ENCODE assay signal across 8 cellular contexts in the genomic region with DNA sequence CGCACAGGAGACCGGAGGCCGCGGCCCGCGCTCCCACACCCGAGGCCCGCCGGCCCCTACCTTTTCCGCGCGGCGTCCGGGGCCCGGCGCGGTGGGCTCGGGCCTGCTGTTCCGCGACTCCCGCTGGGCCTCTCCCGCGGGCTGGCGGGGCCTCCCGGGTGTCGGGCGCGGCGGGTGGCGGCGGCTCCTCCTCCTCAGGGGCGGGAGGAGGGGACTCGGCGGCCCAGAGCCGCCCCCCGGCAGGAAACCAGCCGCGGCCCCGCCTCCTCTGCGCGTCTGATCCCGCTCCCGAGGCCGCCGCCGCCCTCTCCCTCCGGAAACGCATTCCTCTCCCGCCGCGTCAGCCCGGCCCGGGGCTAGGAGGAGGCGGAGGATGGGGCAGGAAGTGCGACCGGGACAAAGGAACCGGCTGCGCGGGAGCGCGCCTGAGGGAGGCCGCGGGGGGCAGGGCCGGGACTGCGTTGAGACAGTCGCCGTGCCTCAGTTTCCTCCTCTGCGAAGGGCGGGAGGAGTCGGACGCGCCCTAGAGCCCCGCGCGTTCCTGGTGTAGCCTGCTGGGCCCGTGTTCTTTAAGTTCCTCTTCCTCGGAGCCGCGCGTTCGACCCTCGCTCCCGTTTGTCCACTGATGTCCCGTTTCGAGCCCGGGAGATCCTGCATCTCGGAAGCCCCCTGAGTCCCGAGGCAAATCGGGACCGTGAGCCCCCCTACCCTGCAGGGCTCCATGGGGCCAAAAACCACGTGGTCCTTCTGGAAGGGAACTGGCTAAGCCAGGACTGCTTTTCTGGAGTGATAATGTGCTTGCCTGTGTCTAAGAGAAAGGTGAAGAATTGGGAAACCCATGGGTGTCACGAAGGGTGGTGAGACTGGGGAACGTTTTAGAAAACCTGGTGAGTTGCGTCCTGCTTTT. TPM values are rescaled to one million over a fixed set of nuclear protein-coding genes. Genes with fewer than 3 reads are reported as not detected.
DNase-seq lines count a peak whose midpoint lies in the region; ATAC-seq and TF ChIP-seq lines count a peak whose summit lies in the region.

Gene ITGB1, minus strand, starts transcription at position 146 of the 907 bp plus-strand sequence. CDS start 22,672 bp downstream, outside the sequence.

- H3K4me1 Mint-ChIP-seq in T-cell, result peaks cover 30 to 57% (median 55%) of the 10 kb centered on the region in 3 donors

- H3K4me1 ChIP-seq in adrenal gland (replicated peaks in 1 of 2) (peaks cover 53 to 71% of the 10 kb centered on the region in 2 donors), heart left ventricle (peaks cover 5 to 83% (median 65%) of the 10 kb centered on the region in 12 donors), transverse colon (peaks cover 5 to 66% (median 52%) of the 10 kb centered on the region in 4 donors)

- TF ChIP-seq POLR2A in adrenal gland (IDR thresholded peaks at IDR 0.05), result peak; percentile 86 to 98
- TF ChIP-seq POLR2A in heart left ventricle (IDR thresholded peaks at IDR 0.05), result peak; percentile 70 to 94
- peak; percentile 99 for TF ChIP-seq POLR2A in transverse colon (IDR thresholded peaks at IDR 0.05)

- DNase-seq in GM12864 (ENCODE audit: low read depth) (no peak), NCI-H1436 (lab: John Stamatoyannopoulos, UW) (peak; percentile 93), T-cell (peak; percentile 62 to 85 (median 76)), adrenal gland (peak; percentile 96 to 98 (median 97)), heart left ventricle (peak; percentile 98 to 99 (median 99)), pons (ENCODE audit: low spot score) (peak; percentile 90), transverse colon (peak; percentile 97)

- WGBS in adrenal gland, 4 donors, result 0 to 1% (median 0%) methylated on average over 12 to 94 of the region's 94 CpGs
- WGBS in heart left ventricle, 4 donors, result 0 to 1% (median 0%) methylated on average over 13 to 94 of the region's 94 CpGs
- WGBS in transverse colon (ENCODE audit: low coverage in 1 of 2), 2 donors, result 0 to 1% methylated on average over 3 to 54 of the region's 94 CpGs

- H3K36me3 Mint-ChIP-seq in T-cell, result peaks cover 7% of the 10 kb centered on the region

- POLR2A ChIA-PET in T-cell (lab: Charles Lee), result no interaction called here

- no peaks in the 10 kb centered on the region for H3K9me3 Mint-ChIP-seq in T-cell

- in situ Hi-C loops in transverse colon (cut with MboI; ENCODE audit: low pct_ligation_motif_present in 1 of 4, low pct_unique_long_range_greater_than_20kb in 1 of 4, low sequenced_read_pairs in 3 of 4), result no loop called here

- ATAC-seq in HG02759 (IDR thresholded peaks at IDR 0.05; ENCODE audit: unreplicated experiment) (peak; percentile 82), T-cell (replicated peaks in 1 of 4) (peak; percentile 90 to 92 (median 91)), heart left ventricle (peak; percentile 95 to 97 (median 96))

- H3K36me3 ChIP-seq in adrenal gland (replicated peaks in 1 of 2), result no peaks in the 10 kb centered on the region
- peaks cover 0 to 3% (median 0%) of the 10 kb centered on the region in 9 donors for H3K36me3 ChIP-seq in heart left ventricle
- no peaks in the 10 kb centered on the region for H3K36me3 ChIP-seq in transverse colon

- no peak for TF ChIP-seq CTCF in GM12864 (IDR thresholded peaks at IDR 0.05; ENCODE audit: low read depth, low read length, missing control alignments)
- no peak for TF ChIP-seq CTCF in adrenal gland (IDR thresholded peaks at IDR 0.05)
- no peak for TF ChIP-seq CTCF in heart left ventricle (IDR thresholded peaks at IDR 0.05)
- TF ChIP-seq CTCF in transverse colon (IDR thresholded peaks at IDR 0.05), result no peak

- H3K4me3 Mint-ChIP-seq in T-cell, result peak within 1 kb of the TSS; percentile 91 to 94 (median 91)

- H3K27me3 ChIP-seq in adrenal gland, result no peaks in the 10 kb centered on the region
- no peaks in the 10 kb centered on the region for H3K27me3 ChIP-seq in heart left ventricle
- H3K27me3 ChIP-seq in transverse colon, result no peaks in the 10 kb centered on the region

- intact Hi-C loops in adrenal gland (cut with DNase I) (no loop called here), heart left ventricle (cut with DNase I) (loop anchor here in 8 of 10 donors (1.0 to 10.0 kb wide), 6 partner anchors 22 to 49 kb away; no protein-coding TSS in a partner anchor), transverse colon (cut with DNase I; ENCODE audit: low total_unique reads) (loop anchor here (10.0 kb wide), 1 partner anchor 46 kb away; no protein-coding TSS in a partner anchor)

- peak within 1 kb of the TSS; percentile 97 for H3K4me3 ChIP-seq in GM12864 (ENCODE audit: low read depth, low read length)
- peak within 1 kb of the TSS; percentile 92 to 98 (median 96) for H3K4me3 ChIP-seq in adrenal gland
- H3K4me3 ChIP-seq in heart left ventricle, result peak within 1 kb of the TSS; percentile 71 to 100 (median 93)
- H3K4me3 ChIP-seq in transverse colon, result peak within 1 kb of the TSS; percentile 84 to 100 (median 91)

- H3K27ac ChIP-seq in adrenal gland (peak within 1 kb of the TSS; percentile 48 to 98 (median 93)), heart left ventricle (peak within 1 kb of the TSS; percentile 94 to 100 (median 99)), transverse colon (peak within 1 kb of the TSS; percentile 96 to 99 (median 98))

- CTCF ChIA-PET in T-cell (lab: Charles Lee), result interaction anchor here in 1 of 2 donors (1.4 to 2.0 kb wide), 2 partner anchors 22 to 51 kb away, joined by 4 to 8 read pairs; no protein-coding TSS in a partner anchor

- TF ChIP-seq EP300 in transverse colon (IDR thresholded peaks at IDR 0.05; ENCODE audit: low read depth), result no peak

- no peaks in the 10 kb centered on the region for H3K9me3 ChIP-seq in adrenal gland (replicated peaks in 1 of 3)
- H3K9me3 ChIP-seq in heart left ventricle, result no peaks in the 10 kb centered on the region
- H3K9me3 ChIP-seq in transverse colon, result no peaks in the 10 kb centered on the region

- H3K27me3 Mint-ChIP-seq in T-cell, result no peaks in the 10 kb centered on the region

- peak within 1 kb of the TSS; percentile 82 to 90 for H3K27ac Mint-ChIP-seq in T-cell

RNA-seq across cellular contexts. Expression of gene ITGB1, which starts in this region (rescaled TPM):
- total RNA-seq in T-cell, result 100 to 1,000 TPM; 140 to 269 (median 177) TPM
- total RNA-seq in adrenal gland, result 100 to 1,000 TPM; 288 to 803 (median 331) TPM
- polyA plus RNA-seq in adrenal gland, result 100 to 1,000 TPM in 2 of 3 donors, 10 to 100 TPM in 1; 93.3 to 400 (median 105) TPM
- 1,000 to 10,000 TPM in 1 of 9 donors, 100 to 1,000 TPM in 8; 542 to 1,594 (median 701) TPM for total RNA-seq in heart left ventricle
- polyA plus RNA-seq in heart left ventricle, result 1,000 to 10,000 TPM in 1 of 2 donors, 100 to 1,000 TPM in 1; 150 to 1,693 TPM
- 100 to 1,000 TPM; 135 to 362 (median 252) TPM for total RNA-seq in transverse colon

Comparison
In these comparisons a context has a peak if more than half of its experiments do, and no peak if none do; other contexts are left out.
1. intact Hi-C loops: an anchor here in heart left ventricle (1.0 to 10.0 kb wide) and transverse colon (10.0 kb wide); none called in adrenal gland.